ENCODE assay signal across 1 cellular context in the genomic region with DNA sequence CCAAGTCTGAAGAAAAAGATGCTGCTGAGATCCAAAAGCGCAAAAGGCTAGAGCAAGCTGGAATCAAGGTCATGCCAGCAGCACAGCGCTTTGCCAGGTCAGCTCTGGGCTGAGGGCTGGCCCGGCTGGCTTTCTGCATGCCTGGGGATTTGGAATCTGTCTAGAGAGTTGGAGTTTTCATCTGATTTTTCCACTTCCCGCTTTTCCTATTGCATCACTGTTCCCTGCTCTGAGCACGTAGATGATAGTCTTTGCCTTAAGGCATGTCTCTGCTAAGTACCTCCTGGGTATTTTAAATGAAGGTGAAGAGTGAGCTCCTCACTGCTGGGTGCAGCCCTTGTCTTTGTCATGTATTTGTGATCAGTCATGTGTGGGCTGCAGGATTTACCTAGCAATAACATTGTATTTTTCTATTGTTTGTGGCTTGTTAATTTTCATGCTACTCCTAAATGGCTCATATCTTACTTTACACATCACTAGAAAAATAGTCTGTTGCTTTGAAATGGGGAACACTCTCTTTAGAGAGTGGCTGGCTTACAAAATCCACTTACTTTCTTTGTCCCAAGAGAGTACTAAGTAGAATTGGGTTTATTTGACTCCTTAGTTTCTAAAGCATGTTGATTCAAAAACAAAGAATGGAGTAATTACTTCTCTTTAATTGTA.
TF ChIP-seq lines count a peak whose summit lies in the region.

No MANE protein-coding gene starts in this region.

TF ChIP-seq in GM23338, 12 proteins besides CTCF, POLR2A, EP300 and RAD21 (continued from another document):
- no peak for TF ChIP-seq ZNF462 (CRISPR knock-in tag; IDR thresholded peaks at IDR 0.05)
- no peak for TF ChIP-seq STAT1 (IDR thresholded peaks at IDR 0.05; ENCODE audit: unreplicated experiment)
- TF ChIP-seq POLR2AphosphoS5 (IDR thresholded peaks at IDR 0.05; ENCODE audit: low read depth) = no peak
- TF ChIP-seq, protein P1, sequence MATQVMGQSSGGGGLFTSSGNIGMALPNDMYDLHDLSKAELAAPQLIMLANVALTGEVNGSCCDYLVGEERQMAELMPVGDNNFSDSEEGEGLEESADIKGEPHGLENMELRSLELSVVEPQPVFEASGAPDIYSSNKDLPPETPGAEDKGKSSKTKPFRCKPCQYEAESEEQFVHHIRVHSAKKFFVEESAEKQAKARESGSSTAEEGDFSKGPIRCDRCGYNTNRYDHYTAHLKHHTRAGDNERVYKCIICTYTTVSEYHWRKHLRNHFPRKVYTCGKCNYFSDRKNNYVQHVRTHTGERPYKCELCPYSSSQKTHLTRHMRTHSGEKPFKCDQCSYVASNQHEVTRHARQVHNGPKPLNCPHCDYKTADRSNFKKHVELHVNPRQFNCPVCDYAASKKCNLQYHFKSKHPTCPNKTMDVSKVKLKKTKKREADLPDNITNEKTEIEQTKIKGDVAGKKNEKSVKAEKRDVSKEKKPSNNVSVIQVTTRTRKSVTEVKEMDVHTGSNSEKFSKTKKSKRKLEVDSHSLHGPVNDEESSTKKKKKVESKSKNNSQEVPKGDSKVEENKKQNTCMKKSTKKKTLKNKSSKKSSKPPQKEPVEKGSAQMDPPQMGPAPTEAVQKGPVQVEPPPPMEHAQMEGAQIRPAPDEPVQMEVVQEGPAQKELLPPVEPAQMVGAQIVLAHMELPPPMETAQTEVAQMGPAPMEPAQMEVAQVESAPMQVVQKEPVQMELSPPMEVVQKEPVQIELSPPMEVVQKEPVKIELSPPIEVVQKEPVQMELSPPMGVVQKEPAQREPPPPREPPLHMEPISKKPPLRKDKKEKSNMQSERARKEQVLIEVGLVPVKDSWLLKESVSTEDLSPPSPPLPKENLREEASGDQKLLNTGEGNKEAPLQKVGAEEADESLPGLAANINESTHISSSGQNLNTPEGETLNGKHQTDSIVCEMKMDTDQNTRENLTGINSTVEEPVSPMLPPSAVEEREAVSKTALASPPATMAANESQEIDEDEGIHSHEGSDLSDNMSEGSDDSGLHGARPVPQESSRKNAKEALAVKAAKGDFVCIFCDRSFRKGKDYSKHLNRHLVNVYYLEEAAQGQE (IDR thresholded peaks at IDR 0.05; ENCODE audit: unreplicated experiment) = no peak
- no peak for TF ChIP-seq CREB1 (CRISPR knock-in tag; IDR thresholded peaks at IDR 0.05; ENCODE audit: low read depth)
- TF ChIP-seq, protein P2, sequence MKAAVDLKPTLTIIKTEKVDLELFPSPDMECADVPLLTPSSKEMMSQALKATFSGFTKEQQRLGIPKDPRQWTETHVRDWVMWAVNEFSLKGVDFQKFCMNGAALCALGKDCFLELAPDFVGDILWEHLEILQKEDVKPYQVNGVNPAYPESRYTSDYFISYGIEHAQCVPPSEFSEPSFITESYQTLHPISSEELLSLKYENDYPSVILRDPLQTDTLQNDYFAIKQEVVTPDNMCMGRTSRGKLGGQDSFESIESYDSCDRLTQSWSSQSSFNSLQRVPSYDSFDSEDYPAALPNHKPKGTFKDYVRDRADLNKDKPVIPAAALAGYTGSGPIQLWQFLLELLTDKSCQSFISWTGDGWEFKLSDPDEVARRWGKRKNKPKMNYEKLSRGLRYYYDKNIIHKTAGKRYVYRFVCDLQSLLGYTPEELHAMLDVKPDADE (IDR thresholded peaks at IDR 0.05) = no peak
- TF ChIP-seq ZNF114 (CRISPR knock-in tag; IDR thresholded peaks at IDR 0.05) = no peak
- TF ChIP-seq EZH2phosphoT487 (IDR thresholded peaks at IDR 0.05; ENCODE audit: unreplicated experiment) = no peak
- no peak for TF ChIP-seq NANOG (IDR thresholded peaks at IDR 0.05; ENCODE audit: borderline replicate concordance)
TF ChIP-seq in GM23338: peak in this region for 0.
